In the genomic region with DNA sequence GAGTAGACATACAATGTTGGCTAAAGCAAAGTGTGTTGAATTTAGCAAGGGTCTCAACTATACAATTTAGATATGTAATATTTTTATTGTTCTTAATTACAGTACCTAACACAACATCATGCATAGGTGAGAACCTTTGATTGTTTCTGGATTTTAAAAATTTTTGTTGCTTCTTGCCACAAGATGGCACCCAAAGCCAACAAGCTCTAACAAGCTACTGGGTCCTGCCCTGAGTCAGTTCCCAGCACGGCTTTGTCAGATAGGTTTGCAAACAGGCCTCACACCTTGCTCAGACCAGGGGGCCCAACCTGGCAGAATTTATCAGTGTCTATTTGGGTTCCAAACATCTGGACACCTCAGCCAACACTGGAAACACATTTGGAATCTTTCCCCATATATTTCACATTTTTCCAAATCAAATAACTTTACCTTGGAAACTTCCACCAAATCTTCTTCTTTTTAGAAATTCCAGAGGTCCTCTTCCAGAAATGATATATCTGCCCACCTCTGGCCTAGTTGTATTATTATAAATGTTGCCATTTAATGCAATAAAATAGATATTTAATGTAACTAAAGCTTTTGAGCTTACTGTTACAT, we compare ENCODE assay signal across 9 cellular contexts. TPM values are rescaled to one million over a fixed set of nuclear protein-coding genes. Genes with fewer than 3 reads are reported as not detected.
A peak's percentile ranks its signal among the peaks of the same experiment; 100 is the strongest.
DNase-seq lines count a peak whose midpoint lies in the region; ATAC-seq, FAIRE-seq and TF ChIP-seq lines count a peak whose summit lies in the region.
"Had no signal": no experiment of that assay in that cellular context is flagged by ENCODE, and none has a peak within 500 bp of the region (broad histone marks: within the 10 kb centered on the region; RNA-seq: fewer than 3 reads in every experiment).

No MANE protein-coding gene starts in this region.

- DNase-seq in AG04450 (ENCODE audit: low read depth, low spot score), result peak; percentile 3
- no peak for DNase-seq in GM19239 (ENCODE audit: insufficient read length, low spot score)
- DNase-seq in NCI-H510A treated with DMSO at 0.1 percent for 48 hours (lab: John Stamatoyannopoulos, UW), result peak; percentile 52
- DNase-seq in dermis microvascular lymphatic vessel endothelial cell (ENCODE audit: low read depth in 2 of 2), result peak; percentile 7 to 54
- DNase-seq in neural crest cell (ENCODE audit: low read depth, low spot score), result peak; percentile 17
- DNase-seq in GOT3 (lab: John Stamatoyannopoulos, UW), result no peak

- peak; percentile 49 for FAIRE-seq in GM19239 (lab: Jason Lieb, UNC)

- H3K9me3 Mint-ChIP-seq in neural crest cell, result no peaks in the 10 kb centered on the region

- TF ChIP-seq CTCF in AG04450 (IDR thresholded peaks at IDR 0.05; ENCODE audit: low read depth, low read length) (peak; percentile 56), neural crest cell (conservative IDR thresholded peaks at IDR 0.05) (peak; percentile 72)

- H3K4me3 ChIP-seq in AG04450 (ENCODE audit: low read depth, low read length), result no peak overlapping the region

- no peaks in the 10 kb centered on the region for H3K27me3 ChIP-seq in AG04450 (ENCODE audit: control insufficient read depth, insufficient read depth, low read length)

- POLR2A ChIA-PET in AG04450 (lab: Yijun Ruan, JAX), result no interaction called here

- peaks cover 13% of the 10 kb centered on the region for H3K27me3 Mint-ChIP-seq in neural crest cell (ENCODE audit: low read depth)

- CTCF ChIA-PET in AG04450 (lab: Charles Lee), result interaction anchor here (0.7 to 1.2 kb wide), 3 partner anchors 57 to 601 kb away, joined by 3 read pairs; no protein-coding TSS in a partner anchor

- H3K4me3 Mint-ChIP-seq in neural crest cell, result no peak overlapping the region
- H3K4me3 Mint-ChIP-seq: stimulated activated naive CD8-positive, alpha-beta T cell treated with anti-CD3 and anti-CD28 coated beads, Interleukin-15, Interleukin-2, amounts not matched to agents 100 ng/mL and 50 ng/mL, for 24 hours had no signal

- no peaks in the 10 kb centered on the region for H3K4me1 Mint-ChIP-seq in neural crest cell

- no peaks in the 10 kb centered on the region for H3K9me3 ChIP-seq in AG04450 (ENCODE audit: control insufficient read depth, insufficient read depth, low read length)

- ATAC-seq in GM18511 (IDR thresholded peaks at IDR 0.05; ENCODE audit: unreplicated experiment) (no peak), HG03571 (IDR thresholded peaks at IDR 0.05; ENCODE audit: unreplicated experiment) (no peak)

- H3K36me3 Mint-ChIP-seq in neural crest cell (ENCODE audit: low read depth), result no peaks in the 10 kb centered on the region

- H3K27ac ChIP-seq in AG04450 (ENCODE audit: low read depth, low read length), result no peak overlapping the region

- H3K27ac Mint-ChIP-seq in neural crest cell (ENCODE audit: unreplicated experiment), result no peak overlapping the region
- H3K27ac Mint-ChIP-seq: stimulated activated naive CD8-positive, alpha-beta T cell treated with anti-CD3 and anti-CD28 coated beads, Interleukin-15, Interleukin-2, amounts not matched to agents 100 ng/mL and 50 ng/mL, for 24 hours had no signal

RNA-seq across cellular contexts. Expression of a gene that starts 49.5 kb away (rescaled TPM):
- polyA plus RNA-seq in AG04450 (2011; rRNA removed), result 16.4 and 20.1 TPM in 2 replicates
- polyA minus RNA-seq in AG04450 (2011; rRNA and poly(A)+ RNA removed), result 12.9 and 14.5 TPM in 2 replicates
- total RNA-seq in dermis microvascular lymphatic vessel endothelial cell, result 0.13 and 0.25 TPM in 2 replicates
- total RNA-seq in neural crest cell, result 9.1 and 10.3 TPM in 2 replicates

Comparison
In these comparisons a context has a peak if more than half of its experiments do, and no peak if none do; other contexts are left out.
1. DNase-seq: peak in AG04450 (single experiment), NCI-H510A treated with DMSO at 0.1 percent for 48 hours (single experiment), dermis microvascular lymphatic vessel endothelial cell (2 of 2) and neural crest cell (single experiment); none in GM19239 (single experiment) and GOT3 (single experiment).